Comparison of ENCODE assay signal across 13 cellular contexts in the genomic region with DNA sequence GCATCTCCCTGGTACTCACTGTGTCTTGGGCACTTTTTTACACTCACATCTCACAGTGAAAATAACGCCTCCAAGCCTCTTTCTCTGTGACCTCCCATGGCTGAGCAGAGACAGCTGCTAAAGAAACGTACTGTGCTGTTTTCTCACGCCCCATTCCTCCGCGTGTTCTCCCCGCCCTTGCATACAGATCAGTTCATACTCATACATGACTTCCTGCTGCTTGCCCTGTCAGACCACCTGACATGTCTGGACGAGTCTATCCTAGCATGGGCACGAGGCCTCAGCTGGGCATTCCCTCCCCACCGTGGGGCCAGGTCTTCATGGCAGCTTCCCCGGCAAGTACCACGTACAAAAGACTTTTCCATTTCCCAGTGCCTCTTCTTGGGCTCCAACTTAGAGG. TPM values are rescaled to one million over a fixed set of nuclear protein-coding genes. Genes with fewer than 3 reads are reported as not detected.
DNase-seq lines count a peak whose midpoint lies in the region; ATAC-seq and TF ChIP-seq lines count a peak whose summit lies in the region.
"Had no signal": no experiment of that assay in that cellular context is flagged by ENCODE, and none has a peak within 500 bp of the region (broad histone marks: within the 10 kb centered on the region; RNA-seq: fewer than 3 reads in every experiment).

No MANE protein-coding gene starts in this region.

- no peak overlapping the region for H2AFZ ChIP-seq in ACC112 (ENCODE audit: low read length, unreplicated experiment)
- peak overlapping the region; percentile 40 for H2AFZ ChIP-seq in mammary epithelial cell (ENCODE audit: low read depth, low read length)
- no peak overlapping the region for H2AFZ ChIP-seq in OCI-LY7 (ENCODE audit: low read length)

- 2% methylated on average over 10 of the region's 11 CpGs for WGBS in mammary epithelial cell (ENCODE audit: low coverage, missing lambda C conversion rate)

- H3K4me2 ChIP-seq in mammary epithelial cell (ENCODE audit: insufficient read depth, low read depth, low read length) (peak overlapping the region; percentile 54), OCI-LY7 (ENCODE audit: low read length) (no peak overlapping the region)

- CTCF ChIA-PET in mammary epithelial cell (lab: Charles Lee; ENCODE audit: low non-redundant PET) = no interaction called here
- CTCF ChIA-PET in OCI-LY7 (lab: Charles Lee; ENCODE audit: unreplicated experiment) = no interaction called here

- H3K79me2 ChIP-seq in ACC112 (ENCODE audit: control insufficient read depth, insufficient read depth, low read length, unreplicated experiment) (no peaks in the 10 kb centered on the region), mammary epithelial cell (ENCODE audit: insufficient read depth, low read length) (peaks cover 2% of the 10 kb centered on the region), OCI-LY7 (ENCODE audit: insufficient read depth, low read depth, low read length) (no peaks in the 10 kb centered on the region)

- H3K27ac ChIP-seq in ACC112 (ENCODE audit: low read depth, low read length) (peak overlapping the region; percentile 93; the same call in 1 of the 2 replicates), mammary epithelial cell (ENCODE audit: insufficient read depth, low read depth, low read length) (peak overlapping the region; percentile 99), OCI-LY7 (ENCODE audit: low read depth, low read length, poor library complexity, severe bottlenecking) (no peak overlapping the region)
- H3K27ac ChIP-seq: Peyer's patch, thoracic aorta had no signal

- H3K27me3 ChIP-seq in ACC112 (ENCODE audit: insufficient read depth, low read length) = no peaks in the 10 kb centered on the region
- H3K27me3 ChIP-seq in mammary epithelial cell (ENCODE audit: insufficient read depth, low read length) = no peaks in the 10 kb centered on the region
- H3K27me3 ChIP-seq: Peyer's patch had no signal

- DNase-seq in mammary epithelial cell = peak; percentile 97
- DNase-seq in NCI-H2107 (lab: John Stamatoyannopoulos, UW) = no peak
- DNase-seq in OCI-LY7 (ENCODE audit: low spot score) = no peak
- DNase-seq: NCI-H187 treated with DMSO at 0.1 percent for 48 hours; stimulated activated CD4-positive, alpha-beta T cell treated with anti-CD3 and anti-CD28 coated beads, Interleukin-4, amount 100 ng/mL, for 4 hours had no signal

- peaks cover 3% of the 10 kb centered on the region for H3K9me3 ChIP-seq in mammary epithelial cell (replicated peaks; ENCODE audit: insufficient read depth, low read length)
- 0 out of 2 replicates have a peak, but pooled peaks cover 9% of the 10 kb centered on the region for H3K9me3 ChIP-seq in OCI-LY7 (ENCODE audit: low read length)
- H3K9me3 ChIP-seq: Peyer's patch, thoracic aorta had no signal

- POLR2A ChIA-PET in OCI-LY7 (lab: Charles Lee) = no interaction called here

- peaks cover 18% of the 10 kb centered on the region for H3K4me1 ChIP-seq in ACC112 (ENCODE audit: control insufficient read depth, insufficient read depth, low read length, unreplicated experiment)
- H3K4me1 ChIP-seq in mammary epithelial cell (ENCODE audit: insufficient read depth, low read length) = peaks cover 31% of the 10 kb centered on the region
- no peaks in the 10 kb centered on the region for H3K4me1 ChIP-seq in OCI-LY7 (ENCODE audit: insufficient read depth, low read length, poor library complexity, severe bottlenecking)
- H3K4me1 ChIP-seq: Peyer's patch had no signal

- H3K4me3 ChIP-seq in ACC112 (ENCODE audit: low read depth, low read length) (no peak overlapping the region), mammary epithelial cell (replicated peaks in 1 of 3; ENCODE audit: insufficient read depth in 1 of 3, low read depth in 2 of 3, low read length in 3 of 3) (peak overlapping the region in 1 of 3 experiments; percentile 6), OCI-LY7 (ENCODE audit: low read depth, low read length, poor library complexity, severe bottlenecking) (no peak overlapping the region)
- H3K4me3 ChIP-seq: Peyer's patch, thoracic aorta had no signal

- peak overlapping the region; percentile 74 for H3K9ac ChIP-seq in mammary epithelial cell (ENCODE audit: insufficient read depth, low read length)

- no peaks in the 10 kb centered on the region for H4K20me1 ChIP-seq in mammary epithelial cell (ENCODE audit: insufficient read depth, low read length)
- H4K20me1 ChIP-seq in OCI-LY7 (ENCODE audit: insufficient read depth, low read length) = no peaks in the 10 kb centered on the region

- in situ Hi-C loops in mammary epithelial cell (cut with MboI; ENCODE audit: low sequenced_read_pairs in 2 of 2) = no loop called here

- intact Hi-C loops in mammary epithelial cell (cut with micrococcal nuclease) = loop anchor here (1.0 to 2.0 kb wide), 2 partner anchors 23 to 71 kb away; no protein-coding TSS in a partner anchor
- intact Hi-C loops in OCI-LY7 (cut with micrococcal nuclease; ENCODE audit: unreplicated experiment) = no loop called here

- H3K36me3 ChIP-seq in ACC112 (ENCODE audit: insufficient read depth, low read length) = peaks cover 5% of the 10 kb centered on the region; the same call in 1 of the 2 replicates
- H3K36me3 ChIP-seq in mammary epithelial cell (ENCODE audit: insufficient read depth, low read length) = no peaks in the 10 kb centered on the region
- no peaks in the 10 kb centered on the region for H3K36me3 ChIP-seq in OCI-LY7 (ENCODE audit: insufficient read depth, low read length)
- H3K36me3 ChIP-seq: Peyer's patch, thoracic aorta had no signal

- ATAC-seq in GM19035 (IDR thresholded peaks at IDR 0.05; ENCODE audit: unreplicated experiment) (peak; percentile 73), HG02885 (IDR thresholded peaks at IDR 0.05; ENCODE audit: poor library complexity, unreplicated experiment) (peak; percentile 86), GM19467 (IDR thresholded peaks at IDR 0.05; ENCODE audit: unreplicated experiment) (no peak), HG02970 (IDR thresholded peaks at IDR 0.05; ENCODE audit: low FRiP score, unreplicated experiment) (no peak)

- H3K9me2 ChIP-seq in OCI-LY7 (ENCODE audit: insufficient read depth, low read length) = no peaks in the 10 kb centered on the region

- TF ChIP-seq CTCF in mammary epithelial cell (conservative IDR thresholded peaks at IDR 0.05 in 1 of 2, IDR thresholded peaks at IDR 0.05 in 1 of 2; ENCODE audit: extremely low read depth in 1 of 2, insufficient read depth in 1 of 2, low read depth in 1 of 2, low read length in 2 of 2) = no peak
- TF ChIP-seq CTCF in OCI-LY7 (conservative IDR thresholded peaks at IDR 0.05; ENCODE audit: low read length) = no peak

- BruUV-seq in mammary epithelial cell (replicated peaks; lab: Mats Ljungman, UMichigan) (no TSS peak), OCI-LY7 (replicated peaks; lab: Mats Ljungman, UMichigan) (no TSS peak)

- dilution Hi-C loops in mammary epithelial cell (cut with HindIII; ENCODE audit: low sequenced_read_pairs) = loop anchor here (5.0 kb wide), 2 partner anchors 33 to 72 kb away; no protein-coding TSS in a partner anchor

RNA-seq across cellular contexts. Expression of a gene that starts 21.2 kb away (rescaled TPM):
- total RNA-seq in mammary epithelial cell (100 to 1,000 TPM in 1 of 2 donors, 10 to 100 TPM in 1; 17.5 to 184 TPM), OCI-LY7 (2022) (not detected in 2 replicates)
- 26.3 TPM for polyA plus RNA-seq in mammary epithelial cell
- polyA minus RNA-seq in mammary epithelial cell = 69.9 TPM
- total RNA-seq in OCI-LY7 (2014; rRNA removed; shearing (Covaris generic)) = not detected in 2 replicates
- total RNA-seq: HT-29, Peyer's patch had no signal

RNA-seq across cellular contexts. Expression of a gene that starts 31.0 kb away (rescaled TPM):
- total RNA-seq in mammary epithelial cell = 100 to 1,000 TPM in 1 of 2 donors, 1 to 10 TPM in 1; 5.0 to 219 TPM
- 161 TPM for polyA plus RNA-seq in mammary epithelial cell
- polyA minus RNA-seq in mammary epithelial cell = 268 TPM
- not detected in 2 replicates for total RNA-seq in OCI-LY7 (2014; rRNA removed; shearing (Covaris generic))
- not detected in 2 replicates for total RNA-seq in OCI-LY7 (2022)

RNA-seq across cellular contexts. Expression of a gene that starts 41.1 kb away (rescaled TPM):
- total RNA-seq in mammary epithelial cell = 10 to 100 TPM in 1 of 2 donors, under 1 TPM in 1; 0.83 to 32.7 TPM
- 15.1 TPM for polyA plus RNA-seq in mammary epithelial cell
- polyA minus RNA-seq in mammary epithelial cell = 18.2 TPM
- total RNA-seq in OCI-LY7 (2014; rRNA removed; shearing (Covaris generic)) = 28.8 and 31.8 TPM in 2 replicates
- 61.8 and 77.3 TPM in 2 replicates for total RNA-seq in OCI-LY7 (2022)

Comparison
In these comparisons a context has a peak if more than half of its experiments do, and no peak if none do; other contexts are left out.
1. ATAC-seq: peak in GM19035 (single experiment) and HG02885 (single experiment); none in GM19467 (single experiment) and HG02970 (single experiment).
2. RNA of a gene that starts 21.2 kb away (total RNA-seq): 17.5 to 184 TPM in mammary epithelial cell; not detected in OCI-LY7; every median in the first group is over 10 times any median in the second.
3. RNA of a gene that starts 31.0 kb away (total RNA-seq): 5.0 to 219 TPM in mammary epithelial cell; not detected in OCI-LY7; every median in the first group is over 4 times any median in the second.